20 cellular contexts compared by ENCODE assay signal in genomic region chr15:44519537-44519936, GRCh38. TPM values are rescaled to one million over a fixed set of nuclear protein-coding genes. Genes with fewer than 3 reads are reported as not detected.
DNase-seq lines count a peak whose midpoint lies in the region; ATAC-seq, FAIRE-seq and TF ChIP-seq lines count a peak whose summit lies in the region.
"Had no signal": no experiment of that assay in that cellular context is flagged by ENCODE, and none has a peak within 500 bp of the region (broad histone marks: within the 10 kb centered on the region; RNA-seq: fewer than 3 reads in every experiment).

No MANE protein-coding gene starts in this region.

- H3K79me2 ChIP-seq in ACC112 (ENCODE audit: control insufficient read depth, insufficient read depth, low read length, unreplicated experiment) (peaks cover 8% of the 10 kb centered on the region), K562 (ENCODE audit: control insufficient read depth, insufficient read depth, low read length) (no peaks in the 10 kb centered on the region)

- WGBS in K562 (ENCODE audit: insufficient coverage, low coverage, missing lambda C conversion rate): 90% methylated on average over 3 of the region's 6 CpGs

- intact Hi-C loops in K562 (cut with micrococcal nuclease): no loop called here

- DNase-seq in K562 (ENCODE audit: extremely low read depth in 1 of 4, low spot score in 3 of 4) (no peak), frontal cortex (ENCODE audit: low spot score in 2 of 2) (no peak), NCI-H345 treated with DMSO at 0.1 percent for 48 hours (lab: John Stamatoyannopoulos, UW; ENCODE audit: unreplicated experiment) (no peak)
- DNase-seq: CD8-positive, alpha-beta T cell; DND-41; H9; HFFc6; NCI-H1105; NCI-H2029 treated with DMSO at 0.1 percent for 48 hours; NCI-H226; NCI-H524 treated with DMSO at 0.1 percent for 48 hours; NCI-H82 had no signal

- H3K36me3 ChIP-seq in ACC112 (ENCODE audit: insufficient read depth, low read length) (peaks cover 15% of the 10 kb centered on the region), K562 (ENCODE audit: control insufficient read depth, insufficient read depth, low read length) (peaks cover 68% of the 10 kb centered on the region; the same call in 2 of the 3 replicates)

- no peak for TF ChIP-seq POLR2A in K562 (conservative IDR thresholded peaks at IDR 0.05)

- no peak for TF ChIP-seq CTCF in K562 (IDR thresholded peaks at IDR 0.05 in 2 of 3, conservative IDR thresholded peaks at IDR 0.05 in 1 of 3; ENCODE audit: insufficient read depth in 2 of 3, low read depth in 1 of 3, low read length in 3 of 3)

- in situ Hi-C loops in K562 (cut with MboI): no loop called here

- ATAC-seq in K562 (no peak), HG03039 (IDR thresholded peaks at IDR 0.05; ENCODE audit: unreplicated experiment) (no peak), GM21723 (IDR thresholded peaks at IDR 0.05; ENCODE audit: unreplicated experiment) (no peak)
- ATAC-seq: CD8-positive, alpha-beta T cell; Panc1 had no signal

- TF ChIP-seq RAD21 in K562 (CRISPR knock-in tag; conservative IDR thresholded peaks at IDR 0.05 in 1 of 2, IDR thresholded peaks at IDR 0.05 in 1 of 2): no peak

- H3K4me1 ChIP-seq in ACC112 (ENCODE audit: control insufficient read depth, insufficient read depth, low read length, unreplicated experiment): peaks cover 4% of the 10 kb centered on the region
- H3K4me1 ChIP-seq in K562 (replicated peaks in 1 of 2; ENCODE audit: control insufficient read depth in 2 of 2, insufficient read depth in 2 of 2, low read length in 2 of 2): no peaks in the 10 kb centered on the region

- H3K4me3 ChIP-seq in ACC112 (ENCODE audit: low read depth, low read length) (no peak overlapping the region), K562 (no peak overlapping the region)
- H3K4me3 ChIP-seq: BLaER1 treated with 17β-estradiol and CSF1 and Interleukin-3, amounts not matched to agents 10 nM and 100 nM had no signal

- peak; percentile 68 for FAIRE-seq in A204.1 (lab: Jason Lieb, UNC)
- no peak for FAIRE-seq in K562 (lab: Jason Lieb, UNC)
- peak; percentile 73 for FAIRE-seq in frontal cortex (lab: Jason Lieb, UNC)
- FAIRE-seq: GM12891 had no signal

- H3K4me2 ChIP-seq in K562 (ENCODE audit: insufficient read depth, low read length): no peak overlapping the region
- H3K4me2 ChIP-seq: KMS-11 had no signal

- H3K27ac ChIP-seq in ACC112 (ENCODE audit: low read depth, low read length) (peak overlapping the region; percentile 56), K562 (ENCODE audit: extremely low read depth, low read depth, low read length) (no peak overlapping the region)
- H3K27ac ChIP-seq: BLaER1 treated with 17β-estradiol and CSF1 and Interleukin-3, amounts not matched to agents 10 nM and 100 nM; KMS-11 had no signal

- H2AFZ ChIP-seq in ACC112 (ENCODE audit: low read length, unreplicated experiment): no peak overlapping the region
- H2AFZ ChIP-seq in K562 (ENCODE audit: low read depth, low read length): no peak overlapping the region

- no TSS peak for BruUV-seq in K562 (replicated peaks; lab: Mats Ljungman, UMichigan)

- TF ChIP-seq EP300 in K562 (IDR thresholded peaks at IDR 0.05; ENCODE audit: low read length): no peak

- H3K9me1 ChIP-seq in K562 (ENCODE audit: control insufficient read depth, insufficient read depth, low read length): no peaks in the 10 kb centered on the region

- H3K9ac ChIP-seq in K562 (ENCODE audit: insufficient read depth in 1 of 2, low read depth in 2 of 2, low read length in 2 of 2): no peak overlapping the region
- H3K9ac ChIP-seq: BLaER1 treated with 17β-estradiol and CSF1 and Interleukin-3, amounts not matched to agents 10 nM and 100 nM; KMS-11 had no signal

- H4K20me1 ChIP-seq in K562 (replicated peaks; ENCODE audit: control insufficient read depth, insufficient read depth, low read length): no peaks in the 10 kb centered on the region
- H4K20me1 ChIP-seq: BLaER1 treated with 17β-estradiol and CSF1 and Interleukin-3, amounts not matched to agents 10 nM and 100 nM had no signal

- no peaks in the 10 kb centered on the region for H3K9me3 ChIP-seq in K562 (replicated peaks; ENCODE audit: control insufficient read depth, insufficient read depth, low read depth, low read length)
- H3K9me3 ChIP-seq: BLaER1 treated with 17β-estradiol and CSF1 and Interleukin-3, amounts not matched to agents 10 nM and 100 nM had no signal

- CTCF ChIA-PET in K562 (lab: Yijun Ruan, JAX; ENCODE audit: low intra/inter-chr PET ratio): no interaction called here

- H3K27me3 ChIP-seq in ACC112 (ENCODE audit: insufficient read depth, low read length): no peaks in the 10 kb centered on the region
- no peaks in the 10 kb centered on the region for H3K27me3 ChIP-seq in K562 (ENCODE audit: control insufficient read depth in 2 of 2, insufficient read depth in 2 of 2, low read length in 2 of 2)
- H3K27me3 ChIP-seq: BLaER1 treated with 17β-estradiol and CSF1 and Interleukin-3, amounts not matched to agents 10 nM and 100 nM had no signal

- POLR2A ChIA-PET in K562 (lab: Yijun Ruan, JAX): interaction anchor here (0.8 kb wide), 1 partner anchor 8 kb away, joined by 4 read pairs; no protein-coding TSS in a partner anchor

TF ChIP-seq in K562, 482 proteins besides CTCF, POLR2A, EP300 and RAD21:
- TF ChIP-seq NONO (IDR thresholded peaks at IDR 0.05; ENCODE audit: low read depth in 2 of 2, low read length in 1 of 2): no peak
- TF ChIP-seq C11orf30 (IDR thresholded peaks at IDR 0.05; ENCODE audit: low read depth): peak; percentile 40; the same call in 1 of the 2 replicates
- TF ChIP-seq ZNF316 (IDR thresholded peaks at IDR 0.05): peak; percentile 82
- TF ChIP-seq HNRNPL (IDR thresholded peaks at IDR 0.05; ENCODE audit: low read depth, low read length): no peak
- TF ChIP-seq ATF3 (IDR thresholded peaks at IDR 0.05): peak; percentile 42
- TF ChIP-seq ATF3 (CRISPR knock-in tag; conservative IDR thresholded peaks at IDR 0.05): no peak
- no peak for TF ChIP-seq PREB (CRISPR knock-in tag; IDR thresholded peaks at IDR 0.05)
- TF ChIP-seq DACH1 (IDR thresholded peaks at IDR 0.05; ENCODE audit: partially characterized antibody): peak; percentile 70
- peak; percentile 70 for TF ChIP-seq MAFG (tag; conservative IDR thresholded peaks at IDR 0.05)
- peak; percentile 58; the same call in 1 of the 2 replicates for TF ChIP-seq NFE2L1 (tag; IDR thresholded peaks at IDR 0.05; ENCODE audit: borderline replicate concordance, low read depth)
- TF ChIP-seq GATAD2A (IDR thresholded peaks at IDR 0.05): no peak
- no peak for TF ChIP-seq ZBTB49 (CRISPR knock-in tag; IDR thresholded peaks at IDR 0.05; ENCODE audit: borderline replicate concordance)
- TF ChIP-seq PCBP2 (IDR thresholded peaks at IDR 0.05; ENCODE audit: low read depth, low read length, poor library complexity, severe bottlenecking): no peak

RNA-seq across cellular contexts. Expression of gene EIF3J, which starts 17.4 kb away (rescaled TPM):
- 59.3 and 164 TPM in 2 replicates for total RNA-seq in K562 (2011; cell fraction: chromatin; rRNA removed; ENCODE audit: low replicate concordance)
- total RNA-seq in K562 (2011; cell fraction: nucleolus; rRNA removed): 30.7 and 36.6 TPM in 2 replicates
- total RNA-seq in K562 (2011; cell fraction: nucleoplasm; rRNA removed): 61.7 and 80.6 TPM in 2 replicates
- 80.7 and 85.0 TPM in 2 replicates for total RNA-seq in K562 (2014; rRNA removed)
- 151 and 171 TPM in 2 replicates for total RNA-seq in K562 (2014; rRNA removed; fragmentation: Illumina TruSeq; extraction: Trizol)
- total RNA-seq in K562 (2015; rRNA removed; fragmentation: Illumina TruSeq; extraction: Trizol): 146 and 164 TPM in 2 replicates
- total RNA-seq in K562 (2021): 150 and 153 TPM in 2 replicates
- 152 and 217 TPM in 2 replicates for polyA plus RNA-seq in K562 (2011; rRNA removed)
- 38.7 and 77.9 TPM in 2 replicates for polyA plus RNA-seq in K562 (2011; cell fraction: cytosol; rRNA removed)
- polyA plus RNA-seq in K562 (2011; cell fraction: nucleus; rRNA removed): 25.5 and 42.4 TPM in 2 replicates
- 150 and 152 TPM in 2 replicates for polyA plus RNA-seq in K562 (2012)
- polyA plus RNA-seq in K562 (2014; fragmentation: Illumina TruSeq; extraction: Trizol): 192 and 215 TPM in 2 replicates
- 10 to 100 TPM; 44.2 to 48.4 TPM for polyA plus RNA-seq in K562 (2014; fragmentation: Nextera tagmentation; extraction: Ambion mirVana)
- polyA plus RNA-seq in K562 (2014; rRNA removed): 111 and 150 TPM in 2 replicates
- polyA minus RNA-seq in K562 (2011; rRNA and poly(A)+ RNA removed): 184 and 187 TPM in 2 replicates
- polyA minus RNA-seq in K562 (2011; cell fraction: cytosol; rRNA and poly(A)+ RNA removed): 46.2 and 66.9 TPM in 2 replicates
- polyA minus RNA-seq in K562 (2011; cell fraction: nucleus; rRNA and poly(A)+ RNA removed): 17.0 and 31.5 TPM in 2 replicates
- total RNA-seq in frontal cortex: 63.6 TPM
